In the genomic region with DNA sequence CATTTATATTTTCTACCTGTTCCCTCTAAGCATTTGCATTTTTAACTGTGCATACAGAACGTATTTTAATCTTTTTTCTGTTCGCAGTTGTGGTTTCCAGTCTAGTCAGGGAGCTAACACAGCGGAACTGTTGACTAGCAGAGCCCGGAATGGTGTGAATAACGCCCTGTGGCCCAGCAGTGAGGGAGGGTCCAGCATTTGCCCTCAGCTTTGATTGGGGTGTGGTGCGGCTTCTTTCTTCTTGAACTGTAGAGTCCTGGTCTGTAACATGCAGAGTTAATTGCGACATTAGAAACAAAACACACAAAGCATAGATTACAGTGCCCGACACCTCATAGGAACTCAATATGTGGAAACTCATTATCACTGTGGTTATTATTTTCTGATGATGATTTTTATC, we compare ENCODE assay signal across 27 cellular contexts.
"Had no signal": no experiment of that assay in that cellular context is flagged by ENCODE, and none has a peak within 500 bp of the region (broad histone marks: within the 10 kb centered on the region; RNA-seq: fewer than 3 reads in every experiment).

No MANE protein-coding gene starts in this region.

- H3K9me3 ChIP-seq: ascending aorta, gastroesophageal sphincter, neutrophil, uterus had no signal

- H2AFZ ChIP-seq: hepatocyte had no signal

- H3K4me1 Mint-ChIP-seq: activated CD4-positive, alpha-beta memory T cell treated with anti-CD3 and anti-CD28 coated beads, Interleukin-2, amount 10 ng/mL, durations not matched to agents 7 days and 5 days; activated CD4-positive, alpha-beta T cell treated with anti-CD3 and anti-CD28 coated beads, Interleukin-2, amount 10 ng/mL, durations not matched to agents 7 days and 5 days; activated naive CD4-positive, alpha-beta T cell treated with anti-CD3 and anti-CD28 coated beads, Interleukin-2, amount 10 ng/mL, durations not matched to agents 7 days and 5 days; activated naive CD8-positive, alpha-beta T cell treated with anti-CD3 and anti-CD28 coated beads, Interleukin-2, amount 10 ng/mL, durations not matched to agents 7 days and 5 days; naive thymus-derived CD8-positive, alpha-beta T cell; stimulated activated effector memory CD8-positive, alpha-beta T cell treated with anti-CD3 and anti-CD28 coated beads, Interleukin-12 subunit alpha, Interleukin-12 subunit beta, amount 100 ng/mL, for 72 hours; stimulated activated naive CD8-positive, alpha-beta T cell treated with anti-CD3 and anti-CD28 coated beads, Interleukin-15, amount 100 ng/mL, for 72 hours had no signal

- H3K27ac Mint-ChIP-seq: activated CD4-positive, alpha-beta memory T cell treated with anti-CD3 and anti-CD28 coated beads, Interleukin-2, amount 10 ng/mL, durations not matched to agents 7 days and 5 days; activated CD4-positive, alpha-beta T cell treated with anti-CD3 and anti-CD28 coated beads, Interleukin-2, amount 10 ng/mL, durations not matched to agents 7 days and 5 days; activated naive CD4-positive, alpha-beta T cell treated with anti-CD3 and anti-CD28 coated beads, Interleukin-2, amount 10 ng/mL, durations not matched to agents 7 days and 5 days; activated naive CD8-positive, alpha-beta T cell treated with anti-CD3 and anti-CD28 coated beads, Interleukin-2, amount 10 ng/mL, durations not matched to agents 7 days and 5 days; activated T-cell treated with anti-CD3 and anti-CD28 coated beads, Interleukin-2, amount 50 U/mL, for 24 hours; dendritic cell treated with granulocyte-macrophage colony-stimulating factor and Interleukin-4, amounts not matched to agents 40 ng/mL and 50 ng/mL, for 4 days; memory B cell; naive thymus-derived CD8-positive, alpha-beta T cell; stimulated activated effector memory CD8-positive, alpha-beta T cell treated with anti-CD3 and anti-CD28 coated beads, Interleukin-12 subunit alpha, Interleukin-12 subunit beta, amount 100 ng/mL, for 72 hours; type B pancreatic cell had no signal

- ATAC-seq: gastroesophageal sphincter; naive thymus-derived CD8-positive, alpha-beta T cell; sciatic nerve; stimulated activated effector memory CD8-positive, alpha-beta T cell treated with anti-CD3 and anti-CD28 coated beads, Interleukin-12 subunit alpha, Interleukin-12 subunit beta, amount 100 ng/mL, for 72 hours; stimulated activated naive CD8-positive, alpha-beta T cell treated with anti-CD3 and anti-CD28 coated beads, Interleukin-15, amount 100 ng/mL, for 72 hours had no signal

- H3K4me2 ChIP-seq: hepatocyte had no signal

- DNase-seq: activated CD4-positive, alpha-beta memory T cell treated with anti-CD3 and anti-CD28 coated beads, Interleukin-2, amount 10 ng/mL, durations not matched to agents 7 days and 5 days; activated CD4-positive, alpha-beta T cell treated with anti-CD3 and anti-CD28 coated beads, Interleukin-2, amount 10 ng/mL, durations not matched to agents 7 days and 5 days; activated CD4-positive, CD25-positive, alpha-beta regulatory T cell treated with anti-CD3 and anti-CD28 coated beads, Interleukin-2, amount 50 U/mL, for 72 hours; activated CD8-positive, alpha-beta memory T cell treated with anti-CD3 and anti-CD28 coated beads, Interleukin-2, amount 50 U/mL, for 48 hours; activated gamma-delta T cell; activated naive CD4-positive, alpha-beta T cell treated with anti-CD3 and anti-CD28 coated beads, Interleukin-2, amount 10 ng/mL, durations not matched to agents 7 days and 5 days; activated naive CD8-positive, alpha-beta T cell treated with anti-CD3 and anti-CD28 coated beads, Interleukin-2, amount 10 ng/mL, durations not matched to agents 7 days and 5 days; activated T-cell treated with anti-CD3 and anti-CD28 coated beads, Interleukin-2, amount 50 U/mL, for 24 hours; caudate nucleus; effector CD8-positive, alpha-beta T cell; midbrain; naive thymus-derived CD8-positive, alpha-beta T cell; small intestine; stimulated activated CD4-positive, alpha-beta T cell treated with anti-CD3 and anti-CD28 coated beads, Interleukin-4, amount 100 ng/mL, for 24 hours; stimulated activated naive CD8-positive, alpha-beta T cell treated with anti-CD3 and anti-CD28 coated beads, Interleukin-15, amount 100 ng/mL, for 72 hours; substantia nigra; T-helper 2 cell; uterus had no signal

- H3K4me3 ChIP-seq: ascending aorta, gastroesophageal sphincter, hepatocyte, uterus had no signal

- H3K79me2 ChIP-seq: hepatocyte had no signal

- H3K4me3 Mint-ChIP-seq: activated CD4-positive, alpha-beta memory T cell treated with anti-CD3 and anti-CD28 coated beads, Interleukin-2, amount 10 ng/mL, durations not matched to agents 7 days and 5 days; activated CD4-positive, alpha-beta T cell treated with anti-CD3 and anti-CD28 coated beads, Interleukin-2, amount 10 ng/mL, durations not matched to agents 7 days and 5 days; activated naive CD4-positive, alpha-beta T cell treated with anti-CD3 and anti-CD28 coated beads, Interleukin-2, amount 10 ng/mL, durations not matched to agents 7 days and 5 days; activated naive CD8-positive, alpha-beta T cell treated with anti-CD3 and anti-CD28 coated beads, Interleukin-2, amount 10 ng/mL, durations not matched to agents 7 days and 5 days; activated T-cell treated with anti-CD3 and anti-CD28 coated beads, Interleukin-2, amount 50 U/mL, for 24 hours; dendritic cell treated with granulocyte-macrophage colony-stimulating factor and Interleukin-4, amounts not matched to agents 40 ng/mL and 50 ng/mL, for 4 days; memory B cell; naive thymus-derived CD8-positive, alpha-beta T cell; stimulated activated effector memory CD8-positive, alpha-beta T cell treated with anti-CD3 and anti-CD28 coated beads, Interleukin-12 subunit alpha, Interleukin-12 subunit beta, amount 100 ng/mL, for 72 hours; stimulated activated naive CD8-positive, alpha-beta T cell treated with anti-CD3 and anti-CD28 coated beads, Interleukin-15, amount 100 ng/mL, for 72 hours; type B pancreatic cell had no signal

- H3K4me1 ChIP-seq: ascending aorta, gastroesophageal sphincter, uterus had no signal

- H3K27me3 Mint-ChIP-seq: activated CD4-positive, alpha-beta memory T cell treated with anti-CD3 and anti-CD28 coated beads, Interleukin-2, amount 10 ng/mL, durations not matched to agents 7 days and 5 days; activated CD4-positive, alpha-beta T cell treated with anti-CD3 and anti-CD28 coated beads, Interleukin-2, amount 10 ng/mL, durations not matched to agents 7 days and 5 days; activated naive CD4-positive, alpha-beta T cell treated with anti-CD3 and anti-CD28 coated beads, Interleukin-2, amount 10 ng/mL, durations not matched to agents 7 days and 5 days; activated naive CD8-positive, alpha-beta T cell treated with anti-CD3 and anti-CD28 coated beads, Interleukin-2, amount 10 ng/mL, durations not matched to agents 7 days and 5 days; activated T-cell treated with anti-CD3 and anti-CD28 coated beads, Interleukin-2, amount 50 U/mL, for 24 hours; dendritic cell treated with granulocyte-macrophage colony-stimulating factor and Interleukin-4, amounts not matched to agents 40 ng/mL and 50 ng/mL, for 4 days; memory B cell; stimulated activated naive CD8-positive, alpha-beta T cell treated with anti-CD3 and anti-CD28 coated beads, Interleukin-15, amount 100 ng/mL, for 72 hours had no signal

- H3K9me3 Mint-ChIP-seq: activated CD4-positive, alpha-beta T cell treated with anti-CD3 and anti-CD28 coated beads, Interleukin-2, amount 10 ng/mL, durations not matched to agents 7 days and 5 days; activated naive CD8-positive, alpha-beta T cell treated with anti-CD3 and anti-CD28 coated beads, Interleukin-2, amount 10 ng/mL, durations not matched to agents 7 days and 5 days; memory B cell had no signal

- H3K36me3 ChIP-seq: ascending aorta, gastroesophageal sphincter, neutrophil, uterus had no signal

- H3K27ac ChIP-seq: ascending aorta, gastroesophageal sphincter, hepatocyte, neutrophil, uterus had no signal

- H3K27me3 ChIP-seq: ascending aorta, gastroesophageal sphincter, hepatocyte, neutrophil, uterus had no signal

- H3K36me3 Mint-ChIP-seq: activated naive CD4-positive, alpha-beta T cell treated with anti-CD3 and anti-CD28 coated beads, Interleukin-2, amount 10 ng/mL, durations not matched to agents 7 days and 5 days; activated naive CD8-positive, alpha-beta T cell treated with anti-CD3 and anti-CD28 coated beads, Interleukin-2, amount 10 ng/mL, durations not matched to agents 7 days and 5 days; memory B cell; naive thymus-derived CD8-positive, alpha-beta T cell; stimulated activated effector memory CD8-positive, alpha-beta T cell treated with anti-CD3 and anti-CD28 coated beads, Interleukin-12 subunit alpha, Interleukin-12 subunit beta, amount 100 ng/mL, for 72 hours; type B pancreatic cell had no signal
